Comparison of ENCODE assay signal across 8 cellular contexts in genomic region chr15:41827880-41828746, GRCh38. TPM values are rescaled to one million over a fixed set of nuclear protein-coding genes. Genes with fewer than 3 reads are reported as not detected.
DNase-seq lines count a peak whose midpoint lies in the region; ATAC-seq, FAIRE-seq and TF ChIP-seq lines count a peak whose summit lies in the region.

Gene JMJD7 (plus strand): TSS chr15:41828092. CDS start chr15:41828125, 33 bp downstream.

- peak; percentile 89 for FAIRE-seq in HTR-8/SVneo (lab: Jason Lieb, UNC)

- no peaks in the 10 kb centered on the region for H3K27me3 Mint-ChIP-seq in CD4-positive, alpha-beta memory T cell

- peak within 1 kb of the TSS; percentile 83 to 98 (median 95) for H3K27ac Mint-ChIP-seq in CD4-positive, alpha-beta memory T cell

- no peaks in the 10 kb centered on the region for H3K9me3 ChIP-seq in CD4-positive, alpha-beta memory T cell (ENCODE audit: control insufficient read depth in 1 of 2, low read length in 2 of 2)
- H3K9me3 ChIP-seq in mucosa of stomach (ENCODE audit: control insufficient read depth, low read length) = no peaks in the 10 kb centered on the region

- H3K4me1 ChIP-seq in CD4-positive, alpha-beta memory T cell (ENCODE audit: insufficient read depth, low read length) = peaks cover 48% of the 10 kb centered on the region
- peaks cover 9% of the 10 kb centered on the region for H3K4me1 ChIP-seq in mucosa of stomach (ENCODE audit: control insufficient read depth, insufficient read depth, low read length)

- TF ChIP-seq CTCF in epithelial cell of proximal tubule (conservative IDR thresholded peaks at IDR 0.05; ENCODE audit: low read depth, low read length) = no peak

- H3K36me3 Mint-ChIP-seq in CD4-positive, alpha-beta memory T cell = peaks cover 6 to 45% of the 10 kb centered on the region in 2 donors

- peak within 1 kb of the TSS; percentile 71 for H3K9ac ChIP-seq in mucosa of stomach (ENCODE audit: low read length)

- H3K4me3 Mint-ChIP-seq in CD4-positive, alpha-beta memory T cell = peak within 1 kb of the TSS; percentile 91 to 99 (median 94)

- H3K4me3 ChIP-seq in CD4-positive, alpha-beta memory T cell (ENCODE audit: low read length in 2 of 2) = peak within 1 kb of the TSS; percentile 94 to 95
- H3K4me3 ChIP-seq in epithelial cell of proximal tubule (ENCODE audit: low read depth, low read length) = peak within 1 kb of the TSS; percentile 92
- peak within 1 kb of the TSS; percentile 53 for H3K4me3 ChIP-seq in mucosa of stomach (ENCODE audit: low read length)

- peaks cover 30 to 53% (median 43%) of the 10 kb centered on the region in 4 donors for H3K4me1 Mint-ChIP-seq in CD4-positive, alpha-beta memory T cell

- CTCF ChIA-PET in CD4-positive, alpha-beta memory T cell (lab: Charles Lee; ENCODE audit: partially characterized antibody) = interaction anchor here (1.0 to 2.6 kb wide), 4 partner anchors 51 to 77 kb away, joined by 3 to 6 read pairs (median 4); partner anchors contain the start of gene MAPKBP1

- peak; percentile 88 to 92 (median 89) for DNase-seq in CD4-positive, alpha-beta memory T cell
- DNase-seq in HTR-8/SVneo (ENCODE audit: insufficient read length, low spot score) (peak; percentile 94), OCI-M2 (lab: John Stamatoyannopoulos, UW; ENCODE audit: unreplicated experiment) (peak; percentile 13), activated T-cell treated with anti-CD3 and anti-CD28 coated beads for 48 hours (ENCODE audit: low read depth) (peak; percentile 93), epithelial cell of proximal tubule (ENCODE audit: low read depth) (no peak)
- DNase-seq in stimulated activated CD8-positive, alpha-beta memory T cell treated with anti-CD3 and anti-CD28 coated beads, Interleukin-4, amount 100 ng/mL, for 4 hours (ENCODE audit: low read depth in 2 of 2, low spot score in 1 of 2) = peak; percentile 92 to 94

- no peaks in the 10 kb centered on the region for H3K9me3 Mint-ChIP-seq in CD4-positive, alpha-beta memory T cell

- peak within 1 kb of the TSS; percentile 74 for H3K27ac ChIP-seq in CD4-positive, alpha-beta memory T cell (ENCODE audit: low read depth, low read length)

- H3K36me3 ChIP-seq in CD4-positive, alpha-beta memory T cell (ENCODE audit: insufficient read depth, low read length) = peaks cover 4% of the 10 kb centered on the region
- H3K36me3 ChIP-seq in mucosa of stomach (ENCODE audit: control insufficient read depth, insufficient read depth, low read length) = peaks cover 3% of the 10 kb centered on the region

- peak; percentile 65 for ATAC-seq in GM19455 (IDR thresholded peaks at IDR 0.05; ENCODE audit: unreplicated experiment)

- POLR2A ChIA-PET in CD4-positive, alpha-beta memory T cell (lab: Charles Lee; ENCODE audit: partially characterized antibody) = interaction anchor here (1.0 to 4.3 kb wide), 6 partner anchors 23 to 109 kb away, joined by 3 to 25 read pairs (median 12); partner anchors contain the start of genes MAPKBP1 and SPTBN5

- no peaks in the 10 kb centered on the region for H3K27me3 ChIP-seq in CD4-positive, alpha-beta memory T cell (ENCODE audit: insufficient read depth, low read length)
- no peaks in the 10 kb centered on the region for H3K27me3 ChIP-seq in mucosa of stomach (ENCODE audit: control insufficient read depth, insufficient read depth, low read length)

- intact Hi-C loops in CD4-positive, alpha-beta memory T cell (cut with micrococcal nuclease) = loop anchor here (1.0 to 5.0 kb wide), 5 partner anchors 54 to 271 kb away; partner anchors contain the start of genes EHD4, MAPKBP1 and TYRO3

RNA-seq across cellular contexts. Expression of gene JMJD7, which starts in this region (rescaled TPM):
- 10 to 100 TPM; 75.0 to 78.5 TPM for total RNA-seq in CD4-positive, alpha-beta memory T cell
- polyA plus RNA-seq in CD4-positive, alpha-beta memory T cell = 10 to 100 TPM; 18.7 to 28.0 TPM
- 6.6 and 10.4 TPM in 2 replicates for total RNA-seq in epithelial cell of proximal tubule
